22 cellular contexts compared by ENCODE assay signal in genomic region chr5:78783434-78784130, GRCh38.
"Had no signal": no experiment of that assay in that cellular context is flagged by ENCODE, and none has a peak within 500 bp of the region (broad histone marks: within the 10 kb centered on the region; RNA-seq: fewer than 3 reads in every experiment).

No MANE protein-coding gene starts in this region.

- H3K4me2 ChIP-seq: neural progenitor cell had no signal

- ATAC-seq: activated naive CD4-positive, alpha-beta T cell treated with anti-CD3 and anti-CD28 coated beads, Interleukin-2, amount 50 U/mL, for 72 hours; gastroesophageal sphincter; heart right ventricle; left ventricle myocardium superior; stimulated activated naive CD8-positive, alpha-beta T cell treated with anti-CD3 and anti-CD28 coated beads, Interleukin-15, amount 100 ng/mL, for 72 hours had no signal

- H3K27ac Mint-ChIP-seq: activated CD4-positive, alpha-beta memory T cell treated with anti-CD3 and anti-CD28 coated beads, Interleukin-2, amount 10 ng/mL, durations not matched to agents 7 days and 5 days; activated naive CD4-positive, alpha-beta T cell treated with anti-CD3 and anti-CD28 coated beads, Interleukin-2, amount 50 U/mL, for 72 hours; neural progenitor cell; progenitor cell of endocrine pancreas; stimulated activated naive CD8-positive, alpha-beta T cell treated with anti-CD3 and anti-CD28 coated beads, Interleukin-15, amount 100 ng/mL, for 72 hours had no signal

- H3K4me1 ChIP-seq: adrenal gland, neural progenitor cell, suprapubic skin, uterus had no signal

- H3K4me1 Mint-ChIP-seq: activated CD4-positive, alpha-beta memory T cell treated with anti-CD3 and anti-CD28 coated beads, Interleukin-2, amount 10 ng/mL, durations not matched to agents 7 days and 5 days; stimulated activated naive CD8-positive, alpha-beta T cell treated with anti-CD3 and anti-CD28 coated beads, Interleukin-15, amount 100 ng/mL, for 72 hours had no signal

- H3K9me3 ChIP-seq: adrenal gland, suprapubic skin, transverse colon, uterus had no signal

- H3K27me3 Mint-ChIP-seq: activated B cell treated with CpG ODN at 0.5 μM for 24 hours; activated CD4-positive, alpha-beta memory T cell treated with anti-CD3 and anti-CD28 coated beads, Interleukin-2, amount 10 ng/mL, durations not matched to agents 7 days and 5 days; progenitor cell of endocrine pancreas; stimulated activated naive CD8-positive, alpha-beta T cell treated with anti-CD3 and anti-CD28 coated beads, Interleukin-15, amount 100 ng/mL, for 72 hours had no signal

- FAIRE-seq: bronchial epithelial cell had no signal

- H3K9me3 Mint-ChIP-seq: activated CD4-positive, alpha-beta memory T cell treated with anti-CD3 and anti-CD28 coated beads, Interleukin-2, amount 10 ng/mL, durations not matched to agents 7 days and 5 days; neural progenitor cell had no signal

- DNase-seq: activated B cell treated with CpG ODN at 0.5 μM for 24 hours; activated CD4-positive, alpha-beta memory T cell treated with anti-CD3 and anti-CD28 coated beads, Interleukin-2, amount 10 ng/mL, durations not matched to agents 7 days and 5 days; activated CD4-positive, alpha-beta T cell treated with anti-CD3 and anti-CD28 coated beads for 4 hours; activated gamma-delta T cell; adrenal gland; dermis blood vessel endothelial cell; effector memory CD4-positive, alpha-beta T cell; heart right ventricle; kidney glomerular epithelial cell; left ventricle myocardium superior; stimulated activated naive CD8-positive, alpha-beta T cell treated with anti-CD3 and anti-CD28 coated beads, Interleukin-15, amount 100 ng/mL, for 72 hours; T-helper 1 cell; T-helper 9 cell; transverse colon; uterus had no signal

- H3K4me3 ChIP-seq: adrenal gland, gastroesophageal sphincter, heart right ventricle, neural progenitor cell, suprapubic skin, transverse colon, uterus had no signal

- H3K27me3 ChIP-seq: adrenal gland, gastroesophageal sphincter, heart right ventricle, neural progenitor cell, suprapubic skin, transverse colon, uterus had no signal

- H3K27ac ChIP-seq: adrenal gland, epithelial cell of prostate, gastroesophageal sphincter, neural progenitor cell, suprapubic skin, transverse colon, uterus had no signal

- H3K36me3 ChIP-seq: adrenal gland, neural progenitor cell, suprapubic skin, transverse colon, uterus had no signal

- H3K9ac ChIP-seq: neural progenitor cell had no signal

- H3K4me3 Mint-ChIP-seq: activated B cell treated with CpG ODN at 0.5 μM for 24 hours; activated CD4-positive, alpha-beta memory T cell treated with anti-CD3 and anti-CD28 coated beads, Interleukin-2, amount 10 ng/mL, durations not matched to agents 7 days and 5 days; neural progenitor cell; stimulated activated naive CD8-positive, alpha-beta T cell treated with anti-CD3 and anti-CD28 coated beads, Interleukin-15, amount 100 ng/mL, for 72 hours had no signal

- H2AFZ ChIP-seq: neural progenitor cell had no signal
